Comparison of ENCODE assay signal across 1 cellular context in the genomic region with DNA sequence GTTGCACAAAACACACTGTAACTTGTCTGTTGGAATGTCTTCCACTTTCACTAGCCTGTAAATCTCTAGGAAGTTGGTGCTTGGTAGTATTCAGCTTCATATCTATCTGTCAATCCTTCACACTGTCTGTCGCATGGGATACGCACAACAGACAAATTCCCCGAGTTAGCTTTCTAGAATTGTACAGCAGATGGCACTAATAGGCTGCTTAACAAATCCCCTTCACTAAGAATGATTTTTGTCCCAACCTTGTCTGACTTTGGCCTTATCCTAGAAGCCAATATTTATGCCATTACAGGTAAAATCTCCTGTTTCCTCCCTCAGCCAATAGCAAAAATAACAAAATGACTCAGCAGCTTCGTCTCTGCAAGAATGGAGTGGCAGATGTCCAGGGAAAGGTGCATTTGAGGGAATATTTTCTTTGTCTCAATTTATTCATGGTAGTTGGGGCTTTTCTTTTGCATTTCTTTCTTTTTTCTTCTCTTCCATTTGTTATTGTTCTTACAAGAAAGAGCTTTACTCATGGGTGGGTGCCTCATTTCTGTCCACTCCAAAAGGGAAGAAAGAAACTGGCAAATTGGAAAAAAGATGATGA.
TF ChIP-seq lines count a peak whose summit lies in the region.

No MANE protein-coding gene starts in this region.

TF ChIP-seq in K562, 482 proteins besides CTCF, POLR2A, EP300 and RAD21:
- TF ChIP-seq HDGF (IDR thresholded peaks at IDR 0.05) = no peak
- TF ChIP-seq ZNF197 (CRISPR knock-in tag; IDR thresholded peaks at IDR 0.05; ENCODE audit: low read depth) = no peak
- no peak for TF ChIP-seq PHB2 (IDR thresholded peaks at IDR 0.05; ENCODE audit: low read depth)
- no peak for TF ChIP-seq NR4A1 (CRISPR knock-in tag; IDR thresholded peaks at IDR 0.05)
- TF ChIP-seq NR4A1 (tag; IDR thresholded peaks at IDR 0.05) = no peak
- TF ChIP-seq SOX6 (IDR thresholded peaks at IDR 0.05) = no peak
- no peak for TF ChIP-seq HDAC2 (IDR thresholded peaks at IDR 0.05)
- TF ChIP-seq, protein P1, sequence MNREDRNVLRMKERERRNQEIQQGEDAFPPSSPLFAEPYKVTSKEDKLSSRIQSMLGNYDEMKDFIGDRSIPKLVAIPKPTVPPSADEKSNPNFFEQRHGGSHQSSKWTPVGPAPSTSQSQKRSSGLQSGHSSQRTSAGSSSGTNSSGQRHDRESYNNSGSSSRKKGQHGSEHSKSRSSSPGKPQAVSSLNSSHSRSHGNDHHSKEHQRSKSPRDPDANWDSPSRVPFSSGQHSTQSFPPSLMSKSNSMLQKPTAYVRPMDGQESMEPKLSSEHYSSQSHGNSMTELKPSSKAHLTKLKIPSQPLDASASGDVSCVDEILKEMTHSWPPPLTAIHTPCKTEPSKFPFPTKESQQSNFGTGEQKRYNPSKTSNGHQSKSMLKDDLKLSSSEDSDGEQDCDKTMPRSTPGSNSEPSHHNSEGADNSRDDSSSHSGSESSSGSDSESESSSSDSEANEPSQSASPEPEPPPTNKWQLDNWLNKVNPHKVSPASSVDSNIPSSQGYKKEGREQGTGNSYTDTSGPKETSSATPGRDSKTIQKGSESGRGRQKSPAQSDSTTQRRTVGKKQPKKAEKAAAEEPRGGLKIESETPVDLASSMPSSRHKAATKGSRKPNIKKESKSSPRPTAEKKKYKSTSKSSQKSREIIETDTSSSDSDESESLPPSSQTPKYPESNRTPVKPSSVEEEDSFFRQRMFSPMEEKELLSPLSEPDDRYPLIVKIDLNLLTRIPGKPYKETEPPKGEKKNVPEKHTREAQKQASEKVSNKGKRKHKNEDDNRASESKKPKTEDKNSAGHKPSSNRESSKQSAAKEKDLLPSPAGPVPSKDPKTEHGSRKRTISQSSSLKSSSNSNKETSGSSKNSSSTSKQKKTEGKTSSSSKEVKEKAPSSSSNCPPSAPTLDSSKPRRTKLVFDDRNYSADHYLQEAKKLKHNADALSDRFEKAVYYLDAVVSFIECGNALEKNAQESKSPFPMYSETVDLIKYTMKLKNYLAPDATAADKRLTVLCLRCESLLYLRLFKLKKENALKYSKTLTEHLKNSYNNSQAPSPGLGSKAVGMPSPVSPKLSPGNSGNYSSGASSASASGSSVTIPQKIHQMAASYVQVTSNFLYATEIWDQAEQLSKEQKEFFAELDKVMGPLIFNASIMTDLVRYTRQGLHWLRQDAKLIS (CRISPR knock-in tag; IDR thresholded peaks at IDR 0.05) = no peak
- TF ChIP-seq, protein P2, sequence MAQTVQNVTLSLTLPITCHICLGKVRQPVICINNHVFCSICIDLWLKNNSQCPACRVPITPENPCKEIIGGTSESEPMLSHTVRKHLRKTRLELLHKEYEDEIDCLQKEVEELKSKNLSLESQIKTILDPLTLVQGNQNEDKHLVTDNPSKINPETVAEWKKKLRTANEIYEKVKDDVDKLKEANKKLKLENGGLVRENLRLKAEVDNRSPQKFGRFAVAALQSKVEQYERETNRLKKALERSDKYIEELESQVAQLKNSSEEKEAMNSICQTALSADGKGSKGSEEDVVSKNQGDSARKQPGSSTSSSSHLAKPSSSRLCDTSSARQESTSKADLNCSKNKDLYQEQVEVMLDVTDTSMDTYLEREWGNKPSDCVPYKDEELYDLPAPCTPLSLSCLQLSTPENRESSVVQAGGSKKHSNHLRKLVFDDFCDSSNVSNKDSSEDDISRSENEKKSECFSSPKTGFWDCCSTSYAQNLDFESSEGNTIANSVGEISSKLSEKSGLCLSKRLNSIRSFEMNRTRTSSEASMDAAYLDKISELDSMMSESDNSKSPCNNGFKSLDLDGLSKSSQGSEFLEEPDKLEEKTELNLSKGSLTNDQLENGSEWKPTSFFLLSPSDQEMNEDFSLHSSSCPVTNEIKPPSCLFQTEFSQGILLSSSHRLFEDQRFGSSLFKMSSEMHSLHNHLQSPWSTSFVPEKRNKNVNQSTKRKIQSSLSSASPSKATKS (CRISPR knock-in tag; IDR thresholded peaks at IDR 0.05) = no peak
- TF ChIP-seq, protein P3, sequence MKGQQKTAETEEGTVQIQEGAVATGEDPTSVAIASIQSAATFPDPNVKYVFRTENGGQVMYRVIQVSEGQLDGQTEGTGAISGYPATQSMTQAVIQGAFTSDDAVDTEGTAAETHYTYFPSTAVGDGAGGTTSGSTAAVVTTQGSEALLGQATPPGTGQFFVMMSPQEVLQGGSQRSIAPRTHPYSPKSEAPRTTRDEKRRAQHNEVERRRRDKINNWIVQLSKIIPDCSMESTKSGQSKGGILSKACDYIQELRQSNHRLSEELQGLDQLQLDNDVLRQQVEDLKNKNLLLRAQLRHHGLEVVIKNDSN (CRISPR knock-in tag; IDR thresholded peaks at IDR 0.05) = no peak
- 0 out of 2 replicates have a peak, but pooled peaks have one; percentile 27 for TF ChIP-seq SMC3 (conservative IDR thresholded peaks at IDR 0.05; ENCODE audit: insufficient read depth, low read depth, low read length)
- no peak for TF ChIP-seq CBFA2T3 (IDR thresholded peaks at IDR 0.05)
- TF ChIP-seq SP2 (IDR thresholded peaks at IDR 0.05; ENCODE audit: extremely low read depth, low read depth, low read length, poor library complexity, severe bottlenecking) = no peak
- TF ChIP-seq, protein P4, sequence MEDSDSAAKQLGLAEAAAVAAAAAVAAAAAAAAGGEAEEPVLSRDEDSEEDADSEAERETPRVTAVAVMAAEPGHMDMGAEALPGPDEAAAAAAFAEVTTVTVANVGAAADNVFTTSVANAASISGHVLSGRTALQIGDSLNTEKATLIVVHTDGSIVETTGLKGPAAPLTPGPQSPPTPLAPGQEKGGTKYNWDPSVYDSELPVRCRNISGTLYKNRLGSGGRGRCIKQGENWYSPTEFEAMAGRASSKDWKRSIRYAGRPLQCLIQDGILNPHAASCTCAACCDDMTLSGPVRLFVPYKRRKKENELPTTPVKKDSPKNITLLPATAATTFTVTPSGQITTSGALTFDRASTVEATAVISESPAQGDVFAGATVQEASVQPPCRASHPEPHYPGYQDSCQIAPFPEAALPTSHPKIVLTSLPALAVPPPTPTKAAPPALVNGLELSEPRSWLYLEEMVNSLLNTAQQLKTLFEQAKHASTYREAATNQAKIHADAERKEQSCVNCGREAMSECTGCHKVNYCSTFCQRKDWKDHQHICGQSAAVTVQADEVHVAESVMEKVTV (CRISPR knock-in tag; IDR thresholded peaks at IDR 0.05) = peak; percentile 33; the same call in 1 of the 2 replicates
- no peak for TF ChIP-seq HNRNPK (IDR thresholded peaks at IDR 0.05; ENCODE audit: low read depth, low read length, poor library complexity, severe bottlenecking)
- TF ChIP-seq SIN3B (IDR thresholded peaks at IDR 0.05; ENCODE audit: low read depth) = no peak
- TF ChIP-seq RFX5 (IDR thresholded peaks at IDR 0.05; ENCODE audit: low read depth, low read length) = no peak
- TF ChIP-seq FOXK2 (conservative IDR thresholded peaks at IDR 0.05 in 1 of 2, IDR thresholded peaks at IDR 0.05 in 1 of 2; ENCODE audit: low read depth in 2 of 2) = no peak
- TF ChIP-seq ZNF830 (CRISPR knock-in tag; IDR thresholded peaks at IDR 0.05) = no peak
- peak; percentile 51 for TF ChIP-seq MEIS2 (IDR thresholded peaks at IDR 0.05; ENCODE audit: partially characterized antibody)
- TF ChIP-seq, protein P5, sequence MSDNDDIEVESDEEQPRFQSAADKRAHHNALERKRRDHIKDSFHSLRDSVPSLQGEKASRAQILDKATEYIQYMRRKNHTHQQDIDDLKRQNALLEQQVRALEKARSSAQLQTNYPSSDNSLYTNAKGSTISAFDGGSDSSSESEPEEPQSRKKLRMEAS (CRISPR knock-in tag; IDR thresholded peaks at IDR 0.05) = no peak
- no peak for TF ChIP-seq KLF1 (tag; IDR thresholded peaks at IDR 0.05)
- TF ChIP-seq TFAM (CRISPR knock-in tag; conservative IDR thresholded peaks at IDR 0.05) = no peak
- TF ChIP-seq, protein P6, sequence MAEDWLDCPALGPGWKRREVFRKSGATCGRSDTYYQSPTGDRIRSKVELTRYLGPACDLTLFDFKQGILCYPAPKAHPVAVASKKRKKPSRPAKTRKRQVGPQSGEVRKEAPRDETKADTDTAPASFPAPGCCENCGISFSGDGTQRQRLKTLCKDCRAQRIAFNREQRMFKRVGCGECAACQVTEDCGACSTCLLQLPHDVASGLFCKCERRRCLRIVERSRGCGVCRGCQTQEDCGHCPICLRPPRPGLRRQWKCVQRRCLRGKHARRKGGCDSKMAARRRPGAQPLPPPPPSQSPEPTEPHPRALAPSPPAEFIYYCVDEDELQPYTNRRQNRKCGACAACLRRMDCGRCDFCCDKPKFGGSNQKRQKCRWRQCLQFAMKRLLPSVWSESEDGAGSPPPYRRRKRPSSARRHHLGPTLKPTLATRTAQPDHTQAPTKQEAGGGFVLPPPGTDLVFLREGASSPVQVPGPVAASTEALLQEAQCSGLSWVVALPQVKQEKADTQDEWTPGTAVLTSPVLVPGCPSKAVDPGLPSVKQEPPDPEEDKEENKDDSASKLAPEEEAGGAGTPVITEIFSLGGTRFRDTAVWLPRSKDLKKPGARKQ (CRISPR knock-in tag; IDR thresholded peaks at IDR 0.05) = no peak
- no peak for TF ChIP-seq DACH1 (IDR thresholded peaks at IDR 0.05; ENCODE audit: partially characterized antibody)
- TF ChIP-seq, protein P7, sequence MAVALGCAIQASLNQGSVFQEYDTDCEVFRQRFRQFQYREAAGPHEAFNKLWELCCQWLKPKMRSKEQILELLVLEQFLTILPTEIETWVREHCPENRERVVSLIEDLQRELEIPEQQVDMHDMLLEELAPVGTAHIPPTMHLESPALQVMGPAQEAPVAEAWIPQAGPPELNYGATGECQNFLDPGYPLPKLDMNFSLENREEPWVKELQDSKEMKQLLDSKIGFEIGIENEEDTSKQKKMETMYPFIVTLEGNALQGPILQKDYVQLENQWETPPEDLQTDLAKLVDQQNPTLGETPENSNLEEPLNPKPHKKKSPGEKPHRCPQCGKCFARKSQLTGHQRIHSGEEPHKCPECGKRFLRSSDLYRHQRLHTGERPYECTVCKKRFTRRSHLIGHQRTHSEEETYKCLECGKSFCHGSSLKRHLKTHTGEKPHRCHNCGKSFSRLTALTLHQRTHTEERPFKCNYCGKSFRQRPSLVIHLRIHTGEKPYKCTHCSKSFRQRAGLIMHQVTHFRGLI (CRISPR knock-in tag; IDR thresholded peaks at IDR 0.05) = no peak
- TF ChIP-seq SP1 (CRISPR knock-in tag; IDR thresholded peaks at IDR 0.05) = no peak
- no peak for TF ChIP-seq NFATC3 (IDR thresholded peaks at IDR 0.05)
- TF ChIP-seq, protein P8, sequence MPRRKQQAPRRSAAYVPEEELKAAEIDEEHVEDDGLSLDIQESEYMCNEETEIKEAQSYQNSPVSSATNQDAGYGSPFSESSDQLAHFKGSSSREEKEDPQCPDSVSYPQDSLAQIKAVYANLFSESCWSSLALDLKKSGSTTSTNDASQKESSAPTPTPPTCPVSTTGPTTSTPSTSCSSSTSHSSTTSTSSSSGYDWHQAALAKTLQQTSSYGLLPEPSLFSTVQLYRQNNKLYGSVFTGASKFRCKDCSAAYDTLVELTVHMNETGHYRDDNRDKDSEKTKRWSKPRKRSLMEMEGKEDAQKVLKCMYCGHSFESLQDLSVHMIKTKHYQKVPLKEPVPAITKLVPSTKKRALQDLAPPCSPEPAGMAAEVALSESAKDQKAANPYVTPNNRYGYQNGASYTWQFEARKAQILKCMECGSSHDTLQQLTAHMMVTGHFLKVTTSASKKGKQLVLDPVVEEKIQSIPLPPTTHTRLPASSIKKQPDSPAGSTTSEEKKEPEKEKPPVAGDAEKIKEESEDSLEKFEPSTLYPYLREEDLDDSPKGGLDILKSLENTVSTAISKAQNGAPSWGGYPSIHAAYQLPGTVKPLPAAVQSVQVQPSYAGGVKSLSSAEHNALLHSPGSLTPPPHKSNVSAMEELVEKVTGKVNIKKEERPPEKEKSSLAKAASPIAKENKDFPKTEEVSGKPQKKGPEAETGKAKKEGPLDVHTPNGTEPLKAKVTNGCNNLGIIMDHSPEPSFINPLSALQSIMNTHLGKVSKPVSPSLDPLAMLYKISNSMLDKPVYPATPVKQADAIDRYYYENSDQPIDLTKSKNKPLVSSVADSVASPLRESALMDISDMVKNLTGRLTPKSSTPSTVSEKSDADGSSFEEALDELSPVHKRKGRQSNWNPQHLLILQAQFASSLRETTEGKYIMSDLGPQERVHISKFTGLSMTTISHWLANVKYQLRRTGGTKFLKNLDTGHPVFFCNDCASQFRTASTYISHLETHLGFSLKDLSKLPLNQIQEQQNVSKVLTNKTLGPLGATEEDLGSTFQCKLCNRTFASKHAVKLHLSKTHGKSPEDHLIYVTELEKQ (CRISPR knock-in tag; IDR thresholded peaks at IDR 0.05) = no peak
- TF ChIP-seq FOXK1 (CRISPR knock-in tag; IDR thresholded peaks at IDR 0.05; ENCODE audit: borderline replicate concordance) = no peak
- TF ChIP-seq BRF1 (IDR thresholded peaks at IDR 0.05; ENCODE audit: borderline replicate concordance, extremely low read depth, insufficient read length) = no peak
- no peak for TF ChIP-seq PTTG1 (tag; IDR thresholded peaks at IDR 0.05; ENCODE audit: low read depth)
- TF ChIP-seq NRF1 (conservative IDR thresholded peaks at IDR 0.05 in 1 of 2, IDR thresholded peaks at IDR 0.05 in 1 of 2) = no peak
- TF ChIP-seq, protein P9, sequence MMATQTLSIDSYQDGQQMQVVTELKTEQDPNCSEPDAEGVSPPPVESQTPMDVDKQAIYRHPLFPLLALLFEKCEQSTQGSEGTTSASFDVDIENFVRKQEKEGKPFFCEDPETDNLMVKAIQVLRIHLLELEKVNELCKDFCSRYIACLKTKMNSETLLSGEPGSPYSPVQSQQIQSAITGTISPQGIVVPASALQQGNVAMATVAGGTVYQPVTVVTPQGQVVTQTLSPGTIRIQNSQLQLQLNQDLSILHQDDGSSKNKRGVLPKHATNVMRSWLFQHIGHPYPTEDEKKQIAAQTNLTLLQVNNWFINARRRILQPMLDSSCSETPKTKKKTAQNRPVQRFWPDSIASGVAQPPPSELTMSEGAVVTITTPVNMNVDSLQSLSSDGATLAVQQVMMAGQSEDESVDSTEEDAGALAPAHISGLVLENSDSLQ (IDR thresholded peaks at IDR 0.05) = peak; percentile 39
- TF ChIP-seq HDAC8 (tag; IDR thresholded peaks at IDR 0.05) = no peak
- TF ChIP-seq, protein P10, sequence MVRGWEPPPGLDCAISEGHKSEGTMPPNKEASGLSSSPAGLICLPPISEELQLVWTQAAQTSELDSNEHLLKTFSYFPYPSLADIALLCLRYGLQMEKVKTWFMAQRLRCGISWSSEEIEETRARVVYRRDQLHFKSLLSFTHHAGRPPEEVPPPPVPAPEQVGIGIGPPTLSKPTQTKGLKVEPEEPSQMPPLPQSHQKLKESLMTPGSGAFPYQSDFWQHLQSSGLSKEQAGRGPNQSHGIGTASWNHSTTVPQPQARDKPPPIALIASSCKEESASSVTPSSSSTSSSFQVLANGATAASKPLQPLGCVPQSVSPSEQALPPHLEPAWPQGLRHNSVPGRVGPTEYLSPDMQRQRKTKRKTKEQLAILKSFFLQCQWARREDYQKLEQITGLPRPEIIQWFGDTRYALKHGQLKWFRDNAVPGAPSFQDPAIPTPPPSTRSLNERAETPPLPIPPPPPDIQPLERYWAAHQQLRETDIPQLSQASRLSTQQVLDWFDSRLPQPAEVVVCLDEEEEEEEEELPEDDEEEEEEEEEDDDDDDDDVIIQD (CRISPR knock-in tag; IDR thresholded peaks at IDR 0.05) = no peak
- TF ChIP-seq ZBTB7A (IDR thresholded peaks at IDR 0.05; ENCODE audit: borderline replicate concordance, control insufficient read depth, low read depth, low read length) = no peak
- no peak for TF ChIP-seq BMI1 (IDR thresholded peaks at IDR 0.05; ENCODE audit: low read length)
- TF ChIP-seq ZNF644 (tag; IDR thresholded peaks at IDR 0.05; ENCODE audit: low read depth) = no peak
- TF ChIP-seq ZEB2 (IDR thresholded peaks at IDR 0.05) = no peak
- TF ChIP-seq ZNF316 (IDR thresholded peaks at IDR 0.05) = peak; percentile 43; the same call in 1 of the 2 replicates
- TF ChIP-seq NR2C1 (IDR thresholded peaks at IDR 0.05) = no peak
- no peak for TF ChIP-seq NR2C1 (tag; IDR thresholded peaks at IDR 0.05)
